8 cellular contexts compared by ENCODE assay signal in the genomic region with DNA sequence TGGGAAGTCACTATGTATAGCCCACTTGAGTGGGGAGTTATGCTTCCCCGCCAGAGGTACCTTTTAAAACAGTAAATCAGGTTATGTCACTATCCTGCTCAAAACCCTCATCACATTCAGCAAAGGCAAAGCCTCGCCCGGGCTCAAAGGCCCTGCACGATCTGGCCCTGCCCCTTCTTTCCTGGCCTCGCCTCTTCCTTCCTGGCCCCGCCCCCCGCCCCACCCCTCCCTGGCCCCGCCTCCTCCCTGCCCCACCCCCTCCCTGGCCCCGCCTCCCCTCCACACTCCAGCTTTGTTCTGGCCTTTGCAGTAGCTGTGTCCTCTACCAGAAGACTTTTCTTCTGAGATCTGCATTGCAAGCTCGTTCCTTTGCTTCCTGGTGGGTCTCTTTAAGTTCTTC. TPM values are rescaled to one million over a fixed set of nuclear protein-coding genes. Genes with fewer than 3 reads are reported as not detected.
DNase-seq lines count a peak whose midpoint lies in the region; ATAC-seq and TF ChIP-seq lines count a peak whose summit lies in the region.

No MANE protein-coding gene starts in this region.

- no peak overlapping the region for H3K9ac ChIP-seq in MM.1S (ENCODE audit: low read length)

- H3K4me3 ChIP-seq in MM.1S (ENCODE audit: low read length): no peak overlapping the region

- no peaks in the 10 kb centered on the region for H3F3A ChIP-seq in MM.1S (ENCODE audit: insufficient read depth, low read length)

- H3K79me2 ChIP-seq in MM.1S (ENCODE audit: low read length): no peaks in the 10 kb centered on the region

- H3K27me3 ChIP-seq in MM.1S (replicated peaks; ENCODE audit: insufficient read depth, low read length): no peaks in the 10 kb centered on the region

- H2AFZ ChIP-seq in MM.1S (ENCODE audit: low read length): no peak overlapping the region

- no peaks in the 10 kb centered on the region for H3K9me3 ChIP-seq in MM.1S (replicated peaks; ENCODE audit: insufficient read depth, low read length)

- no peak for TF ChIP-seq CTCF in MM.1S (IDR thresholded peaks at IDR 0.05; ENCODE audit: low read length)

- H3K4me2 ChIP-seq in MM.1S (ENCODE audit: low read depth, low read length): peak overlapping the region; percentile 22; the same call in 1 of the 2 replicates

- H3K4me1 ChIP-seq in MM.1S (ENCODE audit: low read length): no peaks in the 10 kb centered on the region

- no peak overlapping the region for H3K27ac ChIP-seq in MM.1S (ENCODE audit: low read length)

- DNase-seq in Daoy (ENCODE audit: low read depth) (peak; percentile 48), MM.1S (peak; percentile 59), activated T-cell treated with anti-CD3 and anti-CD28 coated beads for 48 hours (ENCODE audit: low read depth) (peak; percentile 29), iris pigment epithelial cell (ENCODE audit: low read depth) (peak; percentile 20), nucleus accumbens (lab: John Stamatoyannopoulos, UW) (no peak), NCI-H510A (lab: John Stamatoyannopoulos, UW) (no peak)

- no peak for ATAC-seq in GM21526 (IDR thresholded peaks at IDR 0.05; ENCODE audit: low FRiP score, unreplicated experiment)
- no peak for ATAC-seq in GM21825 (IDR thresholded peaks at IDR 0.05; ENCODE audit: unreplicated experiment)

- no peaks in the 10 kb centered on the region for H4K20me1 ChIP-seq in MM.1S (ENCODE audit: insufficient read depth, low read length)

- no peaks in the 10 kb centered on the region for H3K9me2 ChIP-seq in MM.1S (replicated peaks; ENCODE audit: insufficient read depth, low read length)

- H3K36me3 ChIP-seq in MM.1S (replicated peaks; ENCODE audit: insufficient read depth, low read length): no peaks in the 10 kb centered on the region

RNA-seq across cellular contexts. Expression of a gene that starts 6.6 kb away (rescaled TPM):
- total RNA-seq in Daoy (2014; rRNA removed; shearing (Covaris generic)): not detected in 2 replicates

RNA-seq across cellular contexts. Expression of a gene that starts 35.7 kb away (rescaled TPM):
- total RNA-seq in Daoy (2014; rRNA removed; shearing (Covaris generic)): 28.6 and 29.2 TPM in 2 replicates

Comparison
In these comparisons a context has a peak if more than half of its experiments do, and no peak if none do; other contexts are left out.
1. DNase-seq: peak in Daoy (single experiment), MM.1S (single experiment), activated T-cell treated with anti-CD3 and anti-CD28 coated beads for 48 hours (single experiment) and iris pigment epithelial cell (single experiment); none in nucleus accumbens (0 of 56) and NCI-H510A (single experiment).